In the genomic region with DNA sequence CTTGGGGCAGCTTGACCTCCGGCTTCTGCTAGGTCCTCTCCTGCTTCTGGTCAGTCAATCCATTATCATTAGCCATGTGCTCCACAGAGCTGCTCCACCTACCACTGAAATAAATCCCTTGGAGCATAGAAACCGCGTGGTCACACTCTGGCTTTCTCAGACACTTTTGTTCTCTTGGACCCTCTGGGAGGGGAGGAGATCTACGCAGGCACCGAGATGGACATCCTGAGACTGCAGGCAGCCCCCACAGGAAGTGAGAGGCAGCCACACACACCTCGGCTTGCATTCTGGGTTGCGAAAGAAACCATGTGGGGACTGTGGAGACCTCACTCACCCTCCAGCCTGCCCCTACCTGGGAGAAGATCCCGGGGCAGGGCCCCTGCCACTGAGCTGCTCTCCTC, we compare ENCODE assay signal across 10 cellular contexts.
A peak's percentile ranks its signal among the peaks of the same experiment; 100 is the strongest.
DNase-seq lines count a peak whose midpoint lies in the region; ATAC-seq and TF ChIP-seq lines count a peak whose summit lies in the region.
"Had no signal": no experiment of that assay in that cellular context is flagged by ENCODE, and none has a peak within 500 bp of the region (broad histone marks: within the 10 kb centered on the region; RNA-seq: fewer than 3 reads in every experiment).

No MANE protein-coding gene starts in this region.

- H3K36me3 ChIP-seq in heart right ventricle: no peaks in the 10 kb centered on the region
- H3K36me3 ChIP-seq in duodenal mucosa (ENCODE audit: control insufficient read depth in 1 of 2, insufficient read depth in 2 of 2, low read length in 2 of 2): no peaks in the 10 kb centered on the region
- H3K36me3 ChIP-seq in upper lobe of left lung: no peaks in the 10 kb centered on the region
- no peaks in the 10 kb centered on the region for H3K36me3 ChIP-seq in prostate gland
- H3K36me3 ChIP-seq: pancreas had no signal

- H3K9me3 ChIP-seq in heart right ventricle (no peaks in the 10 kb centered on the region), duodenal mucosa (ENCODE audit: control insufficient read depth in 1 of 2, low read length in 2 of 2) (no peaks in the 10 kb centered on the region), upper lobe of left lung (no peaks in the 10 kb centered on the region), prostate gland (no peaks in the 10 kb centered on the region)
- H3K9me3 ChIP-seq: pancreas had no signal

- DNase-seq in heart right ventricle (no peak), Right ventricle myocardium superior (no peak), upper lobe of left lung (peak; percentile 5 to 41), prostate gland (ENCODE audit: low spot score) (no peak), dermis blood vessel endothelial cell (no peak)
- peak; percentile 47 for DNase-seq in T-helper 2 cell treated with Interferon-gamma antibody and Interleukin-4, amounts not matched to agents 5 μg/mL and 100 μg/mL, for 36 hours (ENCODE audit: low spot score)
- DNase-seq: pancreas had no signal

- H3K4me3 ChIP-seq in heart right ventricle: peak overlapping the region in 1 of 10 donors; percentile 27
- H3K4me3 ChIP-seq in duodenal mucosa (ENCODE audit: low read depth in 1 of 2, low read length in 2 of 2): peak overlapping the region; percentile 32 to 35
- H3K4me3 ChIP-seq in upper lobe of left lung: peak overlapping the region in 2 of 4 donors; percentile 1 to 16
- no peak overlapping the region for H3K4me3 ChIP-seq in prostate gland
- H3K4me3 ChIP-seq: pancreas had no signal

- H3K9me3 Mint-ChIP-seq in T-helper 2 cell treated with Interferon-gamma antibody and Interleukin-4, amounts not matched to agents 5 μg/mL and 100 μg/mL, for 36 hours: no peaks in the 10 kb centered on the region
- H3K9me3 Mint-ChIP-seq: CD14-positive monocyte had no signal

- H3K27ac Mint-ChIP-seq in T-helper 2 cell treated with Interferon-gamma antibody and Interleukin-4, amounts not matched to agents 5 μg/mL and 100 μg/mL, for 36 hours: peak overlapping the region; percentile 78

- ATAC-seq in heart right ventricle: peak in 7 of 8 donors; percentile 22 to 65 (median 37)
- ATAC-seq in Right ventricle myocardium superior (ENCODE audit: poor library complexity): no peak
- peak in 1 of 2 donors; percentile 56 for ATAC-seq in upper lobe of left lung (ENCODE audit: low FRiP score in 2 of 2)
- no peak for ATAC-seq in GM21528 (IDR thresholded peaks at IDR 0.05; ENCODE audit: low FRiP score, unreplicated experiment)

- H3K27ac ChIP-seq in heart right ventricle (peak overlapping the region in 4 of 10 donors; percentile 18 to 67 (median 22)), duodenal mucosa (ENCODE audit: low read depth, low read length) (no peak overlapping the region), upper lobe of left lung (peak overlapping the region; percentile 2 to 57 (median 34)), prostate gland (no peak overlapping the region)
- H3K27ac ChIP-seq: pancreas had no signal

- peaks cover 7% of the 10 kb centered on the region for H3K36me3 Mint-ChIP-seq in T-helper 2 cell treated with Interferon-gamma antibody and Interleukin-4, amounts not matched to agents 5 μg/mL and 100 μg/mL, for 36 hours (ENCODE audit: low read depth)

- H3K27me3 ChIP-seq in heart right ventricle: no peaks in the 10 kb centered on the region
- no peaks in the 10 kb centered on the region for H3K27me3 ChIP-seq in duodenal mucosa (ENCODE audit: control insufficient read depth in 1 of 2, insufficient read depth in 2 of 2, low read length in 2 of 2)
- no peaks in the 10 kb centered on the region for H3K27me3 ChIP-seq in upper lobe of left lung
- H3K27me3 ChIP-seq in prostate gland (replicated peaks; ENCODE audit: insufficient read depth): no peaks in the 10 kb centered on the region
- H3K27me3 ChIP-seq: pancreas had no signal

- no peaks in the 10 kb centered on the region for H3K27me3 Mint-ChIP-seq in T-helper 2 cell treated with Interferon-gamma antibody and Interleukin-4, amounts not matched to agents 5 μg/mL and 100 μg/mL, for 36 hours (ENCODE audit: low read depth)

- TF ChIP-seq CTCF in heart right ventricle (IDR thresholded peaks at IDR 0.05) (no peak), upper lobe of left lung (IDR thresholded peaks at IDR 0.05) (no peak), prostate gland (IDR thresholded peaks at IDR 0.05) (no peak)

- intact Hi-C loops in heart right ventricle (cut with DNase I): no loop called here
- intact Hi-C loops in Right ventricle myocardium superior (cut with DNase I): no loop called here
- intact Hi-C loops in prostate gland (cut with DNase I): no loop called here

- peaks cover 3 to 65% (median 47%) of the 10 kb centered on the region in 9 donors for H3K4me1 ChIP-seq in heart right ventricle
- H3K4me1 ChIP-seq in duodenal mucosa (ENCODE audit: control insufficient read depth in 1 of 2, insufficient read depth in 2 of 2, low read length in 2 of 2): peaks cover 5 to 7% of the 10 kb centered on the region in 2 donors
- H3K4me1 ChIP-seq in upper lobe of left lung: peaks cover 3 to 25% (median 13%) of the 10 kb centered on the region in 4 donors
- H3K4me1 ChIP-seq in prostate gland (replicated peaks): no peaks in the 10 kb centered on the region
- H3K4me1 ChIP-seq: pancreas had no signal

- peak overlapping the region in 1 of 2 donors; percentile 16 for H3K9ac ChIP-seq in duodenal mucosa (ENCODE audit: low read depth in 1 of 2, low read length in 2 of 2)

- peak overlapping the region; percentile 59 for H3K4me3 Mint-ChIP-seq in T-helper 2 cell treated with Interferon-gamma antibody and Interleukin-4, amounts not matched to agents 5 μg/mL and 100 μg/mL, for 36 hours

- TF ChIP-seq POLR2A in upper lobe of left lung (IDR thresholded peaks at IDR 0.05) (peak in 1 of 4 donors; percentile 34), prostate gland (IDR thresholded peaks at IDR 0.05) (no peak)

- TF ChIP-seq EP300 in upper lobe of left lung (IDR thresholded peaks at IDR 0.05): no peak

- peaks cover 55% of the 10 kb centered on the region for H3K4me1 Mint-ChIP-seq in T-helper 2 cell treated with Interferon-gamma antibody and Interleukin-4, amounts not matched to agents 5 μg/mL and 100 μg/mL, for 36 hours (ENCODE audit: low read depth)

- 56 to 67% methylated on average over 8 of the region's 8 CpGs for WGBS in heart right ventricle, 2 donors
- WGBS in upper lobe of left lung, 2 donors: 59 to 66% methylated on average over 8 of the region's 8 CpGs
- 87% methylated on average over 8 of the region's 8 CpGs for WGBS in prostate gland

Comparison
In these comparisons a context has a peak if more than half of its experiments do, and no peak if none do; other contexts are left out.
1. ATAC-seq: peak in heart right ventricle (7 of 8); none in Right ventricle myocardium superior (single experiment) and GM21528 (single experiment).
2. DNase-seq: peak in T-helper 2 cell treated with Interferon-gamma antibody and Interleukin-4, amounts not matched to agents 5 μg/mL and 100 μg/mL, for 36 hours (single experiment) and upper lobe of left lung (2 of 2); none in heart right ventricle (0 of 2), Right ventricle myocardium superior (single experiment), prostate gland (single experiment) and dermis blood vessel endothelial cell (single experiment).
3. H3K27ac ChIP-seq: peak in upper lobe of left lung (4 of 4); none in duodenal mucosa (single experiment) and prostate gland (0 of 2).
4. H3K4me3 ChIP-seq: peak in duodenal mucosa (2 of 2); none in prostate gland (0 of 2).